In the genomic region with DNA sequence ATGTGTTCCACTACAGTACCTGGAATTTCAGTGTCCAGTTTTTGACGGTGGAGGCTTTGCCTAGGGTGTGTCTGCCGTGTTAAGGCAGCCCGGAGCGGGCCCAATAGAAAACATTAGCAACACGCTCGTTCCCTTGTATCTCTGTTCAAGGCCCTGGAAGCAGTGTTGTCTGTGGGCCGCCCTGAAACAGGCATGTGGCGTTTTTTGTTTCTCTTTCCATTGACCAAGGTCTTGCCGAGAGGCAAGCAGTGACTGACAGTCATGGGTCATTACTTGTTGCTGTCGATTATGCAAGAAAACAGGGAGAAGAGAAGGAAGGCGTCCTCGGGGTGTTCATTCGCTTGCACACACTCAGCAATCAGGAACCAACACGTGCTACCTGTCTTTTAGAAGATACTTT, we compare ENCODE assay signal across 24 cellular contexts.
"Had no signal": no experiment of that assay in that cellular context is flagged by ENCODE, and none has a peak within 500 bp of the region (broad histone marks: within the 10 kb centered on the region; RNA-seq: fewer than 3 reads in every experiment).

No MANE protein-coding gene starts in this region.

- ATAC-seq: Panc1, SK-N-SH treated with all-trans-retinoic acid at 6 μM for 48 hours had no signal

- H3K4me3 Mint-ChIP-seq: activated naive CD4-positive, alpha-beta T cell treated with anti-CD3 and anti-CD28 coated beads, Interleukin-2, amount 50 U/mL, for 24 hours; IgD-negative memory B cell had no signal

- DNase-seq: activated CD4-positive, alpha-beta T cell treated with anti-CD3 and anti-CD28 coated beads for 48 hours; activated CD4-positive, alpha-beta T cell treated with anti-CD3 and anti-CD28 coated beads, Interleukin-2, amount 50 U/mL, for 48 hours; activated CD4-positive, CD25-positive, alpha-beta regulatory T cell treated with anti-CD3 and anti-CD28 coated beads, Interleukin-2, amount 50 U/mL, for 72 hours; activated naive CD4-positive, alpha-beta T cell; activated T-cell treated with anti-CD3 and anti-CD28 coated beads for 4 hours; cerebellar nuclear complex; KG1; MV-4-11; NCI-H1092 treated with DMSO at 0.1 percent for 48 hours; NCI-H1436; NCI-H1694 treated with DMSO at 0.1 percent for 48 hours; NCI-H2029 treated with DMSO at 0.1 percent for 48 hours; NCI-H345; NCI-H510A; NCI-H526 treated with DMSO at 0.1 percent for 48 hours; NK-92 treated with Interleukin-12 subunit alpha and Interleukin-12 subunit beta, amount 100 ng/mL, for 24 hours; OCI-M1; Right ventricle myocardium superior; RPMI8226; SW 1271 had no signal

- H3K9me3 Mint-ChIP-seq: activated naive CD4-positive, alpha-beta T cell treated with anti-CD3 and anti-CD28 coated beads, Interleukin-2, amount 50 U/mL, for 24 hours; IgD-negative memory B cell had no signal

- H3K27me3 Mint-ChIP-seq: activated naive CD4-positive, alpha-beta T cell treated with anti-CD3 and anti-CD28 coated beads, Interleukin-2, amount 50 U/mL, for 24 hours; IgD-negative memory B cell had no signal

- H3K27ac Mint-ChIP-seq: activated naive CD4-positive, alpha-beta T cell treated with anti-CD3 and anti-CD28 coated beads, Interleukin-2, amount 50 U/mL, for 24 hours had no signal
